In the genomic region with DNA sequence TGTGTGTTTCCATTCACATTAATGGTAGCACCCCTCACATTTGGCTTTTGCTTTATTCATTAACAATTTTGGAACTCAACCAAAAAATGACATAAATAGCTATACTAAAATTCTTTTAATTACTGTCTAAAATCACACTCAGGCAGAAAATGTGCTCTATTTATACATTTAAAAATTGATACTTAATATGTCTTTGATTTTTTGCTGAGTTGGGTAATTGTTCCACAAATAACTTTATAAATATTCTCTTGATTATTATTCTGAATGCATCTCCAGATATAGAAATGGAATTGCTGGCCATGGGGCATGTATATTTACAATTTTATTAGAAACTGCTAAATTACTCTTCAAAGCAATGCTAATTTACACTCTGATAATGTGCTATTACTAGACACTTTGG, we compare ENCODE assay signal across 20 cellular contexts.
DNase-seq lines count a peak whose midpoint lies in the region; ATAC-seq, FAIRE-seq and TF ChIP-seq lines count a peak whose summit lies in the region.
"Had no signal": no experiment of that assay in that cellular context is flagged by ENCODE, and none has a peak within 500 bp of the region (broad histone marks: within the 10 kb centered on the region; RNA-seq: fewer than 3 reads in every experiment).

No MANE protein-coding gene starts in this region.

- no peak overlapping the region for H2AFZ ChIP-seq in HepG2 (ENCODE audit: low read length)
- H2AFZ ChIP-seq in IMR-90 (replicated peaks; ENCODE audit: low read length, poor library complexity) = no peak overlapping the region
- H2AFZ ChIP-seq in K562 (ENCODE audit: low read depth, low read length) = no peak overlapping the region

- H3K9me3 ChIP-seq in HepG2 (ENCODE audit: low read length) (peaks cover 88% of the 10 kb centered on the region), right lobe of liver (no peaks in the 10 kb centered on the region), IMR-90 (ENCODE audit: control insufficient read depth, insufficient read depth, low read length) (no peaks in the 10 kb centered on the region), K562 (replicated peaks; ENCODE audit: control insufficient read depth, insufficient read depth, low read depth, low read length) (0 out of 2 replicates have a peak, but pooled peaks cover 1% of the 10 kb centered on the region)
- H3K9me3 ChIP-seq: BLaER1 treated with 17β-estradiol and CSF1 and Interleukin-3, amounts not matched to agents 10 nM and 100 nM; Caco-2 had no signal

- no peak overlapping the region for H4K8ac ChIP-seq in IMR-90 (ENCODE audit: low read depth in 2 of 2, low read length in 2 of 2)

- H2BK120ac ChIP-seq in IMR-90 (ENCODE audit: low read depth, low read length) = no peak overlapping the region

- BruUV-seq in HepG2 (replicated peaks; lab: Mats Ljungman, UMichigan) (no TSS peak), IMR-90 (replicated peaks; lab: Mats Ljungman, UMichigan) (no TSS peak), K562 (replicated peaks; lab: Mats Ljungman, UMichigan) (no TSS peak)

- TF ChIP-seq CTCF in HepG2 (CRISPR knock-in tag; IDR thresholded peaks at IDR 0.05) = no peak
- no peak for TF ChIP-seq CTCF in right lobe of liver (IDR thresholded peaks at IDR 0.05)
- no peak for TF ChIP-seq CTCF in IMR-90 (conservative IDR thresholded peaks at IDR 0.05; ENCODE audit: low read depth, low read length)
- no peak for TF ChIP-seq CTCF in K562 (IDR thresholded peaks at IDR 0.05 in 2 of 3, conservative IDR thresholded peaks at IDR 0.05 in 1 of 3; ENCODE audit: insufficient read depth in 2 of 3, low read depth in 1 of 3, low read length in 3 of 3)

- H3K79me1 ChIP-seq in IMR-90 (ENCODE audit: low read depth in 1 of 2, low read length in 2 of 2) = no peaks in the 10 kb centered on the region

- dilution Hi-C loops in IMR-90 (cut with HindIII; ENCODE audit: low sequenced_read_pairs, unreplicated experiment) = no loop called here

- CTCF ChIA-PET in HepG2 (lab: Yijun Ruan, JAX; ENCODE audit: low intra/inter-chr PET ratio, low total read pairs) = no interaction called here
- CTCF ChIA-PET in IMR-90 (lab: Yijun Ruan, JAX) = interaction anchor here (0.5 kb wide), 1 partner anchor 21 kb away, joined by 3 read pairs; no protein-coding TSS in a partner anchor
- CTCF ChIA-PET in K562 (lab: Yijun Ruan, JAX; ENCODE audit: low intra/inter-chr PET ratio) = no interaction called here

- intact Hi-C loops in HepG2 (cut with micrococcal nuclease; ENCODE audit: unreplicated experiment) (no loop called here), right lobe of liver (cut with DNase I) (no loop called here), IMR-90 (cut with micrococcal nuclease) (no loop called here), K562 (cut with micrococcal nuclease) (no loop called here)

- no peak overlapping the region for H3K23ac ChIP-seq in IMR-90 (ENCODE audit: low read depth, low read length)

- H2BK15ac ChIP-seq in IMR-90 (ENCODE audit: low read depth, low read length) = no peak overlapping the region

- H4K20me1 ChIP-seq in HepG2 (ENCODE audit: insufficient read depth, low read length) = no peaks in the 10 kb centered on the region
- no peaks in the 10 kb centered on the region for H4K20me1 ChIP-seq in IMR-90 (ENCODE audit: insufficient read depth, low read length)
- H4K20me1 ChIP-seq in K562 (replicated peaks; ENCODE audit: control insufficient read depth, insufficient read depth, low read length) = no peaks in the 10 kb centered on the region
- H4K20me1 ChIP-seq: BLaER1 treated with 17β-estradiol and CSF1 and Interleukin-3, amounts not matched to agents 10 nM and 100 nM had no signal

- H3K4ac ChIP-seq in IMR-90 (ENCODE audit: low read depth, low read length) = no peak overlapping the region

- H3K9me1 ChIP-seq in IMR-90 (ENCODE audit: insufficient read depth, low read length) (no peaks in the 10 kb centered on the region), K562 (ENCODE audit: control insufficient read depth, insufficient read depth, low read length) (no peaks in the 10 kb centered on the region)

- TF ChIP-seq EP300 in HepG2 (IDR thresholded peaks at IDR 0.05; ENCODE audit: low read depth in 2 of 2, low read length in 2 of 2) (no peak), HepG2 (CRISPR knock-in tag; IDR thresholded peaks at IDR 0.05; ENCODE audit: borderline replicate concordance) (no peak), K562 (IDR thresholded peaks at IDR 0.05; ENCODE audit: low read length) (no peak)

- in situ Hi-C loops in HepG2 (cut with HindIII; ENCODE audit: extremely low pct_ligation_motif_present, low pct_unique_long_range_greater_than_20kb) = no loop called here
- in situ Hi-C loops in IMR-90 (cut with MboI; ENCODE audit: low sequenced_read_pairs) = no loop called here
- in situ Hi-C loops in K562 (cut with MboI) = no loop called here

- H2AK5ac ChIP-seq in IMR-90 (ENCODE audit: low read depth, low read length) = no peak overlapping the region

- no peak overlapping the region for H2BK20ac ChIP-seq in IMR-90 (ENCODE audit: low read depth, low read length)

- H4K5ac ChIP-seq in IMR-90 (ENCODE audit: low read depth, low read length) = no peak overlapping the region

- TF ChIP-seq POLR2A in HepG2 (IDR thresholded peaks at IDR 0.05; ENCODE audit: insufficient read depth in 1 of 2, low read depth in 2 of 2, low read length in 2 of 2) (no peak), right lobe of liver (IDR thresholded peaks at IDR 0.05) (no peak), IMR-90 (IDR thresholded peaks at IDR 0.05; ENCODE audit: low read depth, low read length) (no peak), K562 (conservative IDR thresholded peaks at IDR 0.05) (no peak)

- FAIRE-seq in HepG2 (lab: Jason Lieb, UNC) (no peak), K562 (lab: Jason Lieb, UNC) (no peak)
- FAIRE-seq: A204.1, G401.6, GM12891, GM19239 had no signal

- ATAC-seq in HepG2 (no peak), right lobe of liver (no peak), IMR-90 (ENCODE audit: low read depth) (no peak), K562 (no peak)
- ATAC-seq: CD8-positive, alpha-beta T cell had no signal

- POLR2A ChIA-PET in HepG2 (lab: Yijun Ruan, JAX) = no interaction called here
- POLR2A ChIA-PET in IMR-90 (lab: Charles Lee; ENCODE audit: unreplicated experiment) = no interaction called here
- POLR2A ChIA-PET in K562 (lab: Yijun Ruan, JAX) = no interaction called here

- no peaks in the 10 kb centered on the region for H3K36me3 ChIP-seq in HepG2 (replicated peaks in 1 of 2; ENCODE audit: control insufficient read depth in 1 of 2, insufficient read depth in 2 of 2, low read length in 2 of 2)
- H3K36me3 ChIP-seq in right lobe of liver = no peaks in the 10 kb centered on the region
- no peaks in the 10 kb centered on the region for H3K36me3 ChIP-seq in IMR-90 (ENCODE audit: control insufficient read depth, insufficient read depth, low read length)
- no peaks in the 10 kb centered on the region for H3K36me3 ChIP-seq in K562 (ENCODE audit: control insufficient read depth, insufficient read depth, low read length)
- H3K36me3 ChIP-seq: BLaER1 treated with 17β-estradiol and CSF1 and Interleukin-3, amounts not matched to agents 10 nM and 100 nM had no signal

- H3K27me3 ChIP-seq in HepG2 (ENCODE audit: control insufficient read depth in 1 of 2, insufficient read depth in 2 of 2, low read length in 2 of 2) (no peaks in the 10 kb centered on the region), right lobe of liver (no peaks in the 10 kb centered on the region), IMR-90 (ENCODE audit: control insufficient read depth, insufficient read depth, low read length) (no peaks in the 10 kb centered on the region), K562 (ENCODE audit: control insufficient read depth in 2 of 2, insufficient read depth in 2 of 2, low read length in 2 of 2) (no peaks in the 10 kb centered on the region)
- H3K27me3 ChIP-seq: BLaER1 treated with 17β-estradiol and CSF1 and Interleukin-3, amounts not matched to agents 10 nM and 100 nM had no signal

- H3K27ac ChIP-seq in HepG2 (ENCODE audit: extremely low read length, insufficient read depth, low read length) (no peak overlapping the region), right lobe of liver (no peak overlapping the region), IMR-90 (ENCODE audit: insufficient read depth, low read length) (no peak overlapping the region), K562 (ENCODE audit: extremely low read depth, low read depth, low read length) (no peak overlapping the region)
- H3K27ac ChIP-seq: BLaER1 treated with 17β-estradiol and CSF1 and Interleukin-3, amounts not matched to agents 10 nM and 100 nM; C4-2B had no signal

- DNase-seq in HepG2 (ENCODE audit: low spot score) (no peak), right lobe of liver (no peak), IMR-90 (no peak), K562 (ENCODE audit: extremely low read depth in 1 of 4, low spot score in 3 of 4) (no peak), NCI-H146 (lab: John Stamatoyannopoulos, UW) (no peak), NCI-H446 treated with DMSO at 0.1 percent for 48 hours (lab: John Stamatoyannopoulos, UW) (no peak)
- DNase-seq: 8988T; AML-193; Caco-2; Calu3; CD4-positive, alpha-beta T cell; CD8-positive, alpha-beta T cell; DMS79 treated with DMSO at 0.1 percent for 48 hours; GF-D8 had no signal

- H3K4me1 ChIP-seq in HepG2 (ENCODE audit: insufficient read depth, low read length) (no peaks in the 10 kb centered on the region), right lobe of liver (no peaks in the 10 kb centered on the region), IMR-90 (ENCODE audit: control insufficient read depth, insufficient read depth, low read length) (no peaks in the 10 kb centered on the region), K562 (replicated peaks in 1 of 2; ENCODE audit: control insufficient read depth in 2 of 2, insufficient read depth in 2 of 2, low read length in 2 of 2) (no peaks in the 10 kb centered on the region)
- H3K4me1 ChIP-seq: BLaER1 treated with 17β-estradiol and CSF1 and Interleukin-3, amounts not matched to agents 10 nM and 100 nM; Caco-2 had no signal

- H3K18ac ChIP-seq in IMR-90 (ENCODE audit: low read depth, low read length) = no peak overlapping the region

- H2AK9ac ChIP-seq in IMR-90 (replicated peaks; ENCODE audit: low read depth, low read length, poor library complexity) = no peak overlapping the region

- no peak overlapping the region for H4K91ac ChIP-seq in IMR-90 (ENCODE audit: insufficient read depth, low read depth, low read length)

- no peak overlapping the region for H3K14ac ChIP-seq in IMR-90 (replicated peaks; ENCODE audit: low read depth, low read length)

- TF ChIP-seq RAD21 in HepG2 (CRISPR knock-in tag; IDR thresholded peaks at IDR 0.05) (no peak), IMR-90 (IDR thresholded peaks at IDR 0.05; ENCODE audit: low read length) (no peak), K562 (CRISPR knock-in tag; conservative IDR thresholded peaks at IDR 0.05 in 1 of 2, IDR thresholded peaks at IDR 0.05 in 1 of 2) (no peak)

- no peak overlapping the region for H3K56ac ChIP-seq in IMR-90 (ENCODE audit: extremely low read depth, insufficient read depth, low read length)

- H3K79me2 ChIP-seq in HepG2 (ENCODE audit: insufficient read depth, low read length) = no peaks in the 10 kb centered on the region
- no peaks in the 10 kb centered on the region for H3K79me2 ChIP-seq in K562 (ENCODE audit: control insufficient read depth, insufficient read depth, low read length)

- H3K4me3 ChIP-seq in HepG2 (replicated peaks in 1 of 3; ENCODE audit: insufficient read depth in 1 of 3, low read depth in 2 of 3, low read length in 3 of 3) = no peak overlapping the region
- no peak overlapping the region for H3K4me3 ChIP-seq in right lobe of liver
- H3K4me3 ChIP-seq in IMR-90 (ENCODE audit: insufficient read depth, low read depth, low read length) = no peak overlapping the region
- H3K4me3 ChIP-seq in K562 = no peak overlapping the region
- H3K4me3 ChIP-seq: BLaER1 treated with 17β-estradiol and CSF1 and Interleukin-3, amounts not matched to agents 10 nM and 100 nM had no signal

- H3K9ac ChIP-seq in HepG2 (ENCODE audit: insufficient read depth, low read depth, low read length) = no peak overlapping the region
- H3K9ac ChIP-seq in IMR-90 (ENCODE audit: low read depth, low read length) = no peak overlapping the region
- H3K9ac ChIP-seq in K562 (ENCODE audit: insufficient read depth in 1 of 2, low read depth in 2 of 2, low read length in 2 of 2) = no peak overlapping the region
- H3K9ac ChIP-seq: BLaER1 treated with 17β-estradiol and CSF1 and Interleukin-3, amounts not matched to agents 10 nM and 100 nM had no signal

- H2BK5ac ChIP-seq in IMR-90 (ENCODE audit: low read depth, low read length, poor library complexity, severe bottlenecking) = no peak overlapping the region

- H3K4me2 ChIP-seq in HepG2 (ENCODE audit: low read depth, low read length) = no peak overlapping the region
- no peak overlapping the region for H3K4me2 ChIP-seq in IMR-90 (ENCODE audit: low read depth, low read length)
- H3K4me2 ChIP-seq in K562 (ENCODE audit: insufficient read depth, low read length) = no peak overlapping the region
- H3K4me2 ChIP-seq: BLaER1 treated with 17β-estradiol and CSF1 and Interleukin-3, amounts not matched to agents 10 nM and 100 nM had no signal
